8 cellular contexts compared by ENCODE assay signal in the genomic region with DNA sequence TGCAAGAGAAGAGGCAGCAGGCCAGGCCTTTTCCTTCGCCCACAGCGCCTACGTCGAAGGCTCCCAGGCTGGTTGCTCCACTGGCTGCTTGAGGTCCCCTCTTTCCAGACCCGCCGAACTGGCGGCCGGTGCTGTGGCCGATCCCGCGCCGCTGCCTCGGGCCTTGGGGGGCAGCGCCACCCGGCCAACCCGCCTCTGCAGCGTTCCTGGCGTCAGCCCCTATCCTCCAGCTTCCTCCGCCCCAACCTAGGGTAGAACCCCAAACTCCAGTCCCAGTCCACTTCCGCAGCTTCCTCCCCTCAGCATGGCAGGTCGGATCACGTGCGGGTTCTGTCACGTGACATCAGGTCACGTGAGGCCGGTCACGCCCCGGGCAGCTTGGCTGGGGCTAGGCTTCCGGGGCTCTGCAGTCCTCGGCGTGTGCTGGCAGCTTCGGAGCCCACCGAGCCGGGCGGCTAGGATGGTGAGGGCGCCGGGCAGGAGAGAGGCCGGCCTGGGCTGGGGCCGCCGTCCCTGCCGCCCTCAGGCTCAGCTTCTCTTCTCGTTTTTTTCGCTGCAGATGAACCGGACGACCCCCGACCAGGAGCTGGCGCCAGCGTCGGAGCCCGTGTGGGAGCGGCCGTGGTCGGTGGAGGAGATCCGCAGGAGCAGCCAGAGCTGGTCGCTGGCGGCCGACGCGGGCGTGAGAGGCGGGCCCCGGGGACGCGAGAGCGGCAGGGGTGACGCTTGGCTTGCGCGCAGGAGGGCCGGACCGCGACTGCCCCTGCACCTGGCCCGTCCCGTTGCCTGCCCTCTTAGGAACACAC. TPM values are rescaled to one million over a fixed set of nuclear protein-coding genes. Genes with fewer than 3 reads are reported as not detected.
A peak's percentile ranks its signal among the peaks of the same experiment; 100 is the strongest.
DNase-seq lines count a peak whose midpoint lies in the region; ATAC-seq, FAIRE-seq and TF ChIP-seq lines count a peak whose summit lies in the region.
"Not testable (repeated sequence)": the region's sequence is repeated elsewhere in the genome, so short reads cannot be mapped to it uniquely, and the experiment has no call there.

A gene with protein sequence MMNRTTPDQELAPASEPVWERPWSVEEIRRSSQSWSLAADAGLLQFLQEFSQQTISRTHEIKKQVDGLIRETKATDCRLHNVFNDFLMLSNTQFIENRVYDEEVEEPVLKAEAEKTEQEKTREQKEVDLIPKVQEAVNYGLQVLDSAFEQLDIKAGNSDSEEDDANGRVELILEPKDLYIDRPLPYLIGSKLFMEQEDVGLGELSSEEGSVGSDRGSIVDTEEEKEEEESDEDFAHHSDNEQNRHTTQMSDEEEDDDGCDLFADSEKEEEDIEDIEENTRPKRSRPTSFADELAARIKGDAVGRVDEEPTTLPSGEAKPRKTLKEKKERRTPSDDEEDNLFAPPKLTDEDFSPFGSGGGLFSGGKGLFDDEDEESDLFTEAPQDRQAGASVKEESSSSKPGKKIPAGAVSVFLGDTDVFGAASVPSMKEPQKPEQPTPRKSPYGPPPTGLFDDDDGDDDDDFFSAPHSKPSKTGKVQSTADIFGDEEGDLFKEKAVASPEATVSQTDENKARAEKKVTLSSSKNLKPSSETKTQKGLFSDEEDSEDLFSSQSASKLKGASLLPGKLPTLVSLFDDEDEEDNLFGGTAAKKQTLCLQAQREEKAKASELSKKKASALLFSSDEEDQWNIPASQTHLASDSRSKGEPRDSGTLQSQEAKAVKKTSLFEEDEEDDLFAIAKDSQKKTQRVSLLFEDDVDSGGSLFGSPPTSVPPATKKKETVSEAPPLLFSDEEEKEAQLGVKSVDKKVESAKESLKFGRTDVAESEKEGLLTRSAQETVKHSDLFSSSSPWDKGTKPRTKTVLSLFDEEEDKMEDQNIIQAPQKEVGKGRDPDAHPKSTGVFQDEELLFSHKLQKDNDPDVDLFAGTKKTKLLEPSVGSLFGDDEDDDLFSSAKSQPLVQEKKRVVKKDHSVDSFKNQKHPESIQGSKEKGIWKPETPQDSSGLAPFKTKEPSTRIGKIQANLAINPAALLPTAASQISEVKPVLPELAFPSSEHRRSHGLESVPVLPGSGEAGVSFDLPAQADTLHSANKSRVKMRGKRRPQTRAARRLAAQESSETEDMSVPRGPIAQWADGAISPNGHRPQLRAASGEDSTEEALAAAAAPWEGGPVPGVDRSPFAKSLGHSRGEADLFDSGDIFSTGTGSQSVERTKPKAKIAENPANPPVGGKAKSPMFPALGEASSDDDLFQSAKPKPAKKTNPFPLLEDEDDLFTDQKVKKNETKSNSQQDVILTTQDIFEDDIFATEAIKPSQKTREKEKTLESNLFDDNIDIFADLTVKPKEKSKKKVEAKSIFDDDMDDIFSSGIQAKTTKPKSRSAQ (N-terminal part only) (plus strand): TSS at position 409 of the 806 bp plus-strand sequence. CDS start 52 bp downstream, at position 461.

- TF ChIP-seq CTCF in activated B cell treated with CpG ODN at 0.5 μM for 24 hours (IDR thresholded peaks at IDR 0.05); bronchial epithelial cell (IDR thresholded peaks at IDR 0.05; ENCODE audit: insufficient read depth, low read length, severe bottlenecking); smooth muscle cell (IDR thresholded peaks at IDR 0.05; ENCODE audit: borderline replicate concordance, insufficient read depth, poor library complexity, severe bottlenecking): not testable (repeated sequence)

- H4K20me1 ChIP-seq in smooth muscle cell (ENCODE audit: low read depth), result not testable (repeated sequence)

- POLR2A ChIA-PET in activated B cell treated with CpG ODN at 0.5 μM for 24 hours (lab: Charles Lee), result interaction anchor here (0.6 to 0.9 kb wide), 2 partner anchors 530 to 557 kb away, joined by 4 to 5 read pairs; no protein-coding TSS in a partner anchor

- not testable (repeated sequence) for FAIRE-seq in bronchial epithelial cell (lab: Jason Lieb, UNC)

- H3K4me3 ChIP-seq in ACC112 (ENCODE audit: low read depth, low read length) (peak within 1 kb of the TSS; percentile 74), bronchial epithelial cell (ENCODE audit: low read depth, low read length) (peak within 1 kb of the TSS; percentile 85), smooth muscle cell (peak within 1 kb of the TSS; percentile 82)

- H3K4me3 Mint-ChIP-seq in activated B cell treated with CpG ODN at 0.5 μM for 24 hours (peak within 1 kb of the TSS; percentile 83), immature natural killer cell (peak within 1 kb of the TSS; percentile 74 to 84 (median 81))

- not testable (repeated sequence) for H2AFZ ChIP-seq in ACC112 (ENCODE audit: low read length, unreplicated experiment)
- peak within 1 kb of the TSS; percentile 74 for H2AFZ ChIP-seq in smooth muscle cell (ENCODE audit: low read depth)

- peak within 1 kb of the TSS; percentile 81 for H3K9ac ChIP-seq in smooth muscle cell (ENCODE audit: low read depth)

- not testable (repeated sequence) for H3K27me3 Mint-ChIP-seq in activated B cell treated with CpG ODN at 0.5 μM for 24 hours; immature natural killer cell (ENCODE audit: low read depth in 3 of 3)

- H3K27ac Mint-ChIP-seq in activated B cell treated with CpG ODN at 0.5 μM for 24 hours, result peak within 1 kb of the TSS; percentile 83
- H3K27ac Mint-ChIP-seq in immature natural killer cell, result peak within 1 kb of the TSS; percentile 62 to 92 (median 78)

- H3K9me3 Mint-ChIP-seq in activated B cell treated with CpG ODN at 0.5 μM for 24 hours, immature natural killer cell: not testable (repeated sequence)

- H3K9me3 ChIP-seq in smooth muscle cell (replicated peaks; ENCODE audit: low read depth), result not testable (repeated sequence)

- H3K4me1 Mint-ChIP-seq in activated B cell treated with CpG ODN at 0.5 μM for 24 hours, result not testable (repeated sequence)
- peaks cover 11 to 19% of the 10 kb centered on the region in 2 donors for H3K4me1 Mint-ChIP-seq in immature natural killer cell

- not testable (repeated sequence) for H3K36me3 ChIP-seq in ACC112 (ENCODE audit: insufficient read depth, low read length); bronchial epithelial cell (ENCODE audit: control insufficient read depth, insufficient read depth, low read length); smooth muscle cell (ENCODE audit: low read depth)

- DNase-seq in NCI-H2227 treated with DMSO at 0.1 percent for 48 hours (lab: John Stamatoyannopoulos, UW), result peak; percentile 44
- peak; percentile 92 for DNase-seq in activated B cell treated with CpG ODN at 0.5 μM for 24 hours
- DNase-seq in bronchial epithelial cell (ENCODE audit: low read depth), result peak; percentile 40
- DNase-seq in immature natural killer cell, result peak; percentile 95 to 97 (median 96)
- DNase-seq in smooth muscle cell (lab: John Stamatoyannopoulos, UW; ENCODE audit: unreplicated experiment), result peak; percentile 71

- intact Hi-C loops in activated B cell treated with CpG ODN at 0.5 μM for 24 hours (cut with micrococcal nuclease), result loop anchor here (1.0 kb wide), 1 partner anchor 557 kb away; no protein-coding TSS in a partner anchor

- not testable (repeated sequence) for H3K4me1 ChIP-seq in ACC112 (ENCODE audit: control insufficient read depth, insufficient read depth, low read length, unreplicated experiment); smooth muscle cell (ENCODE audit: low read depth)

- H3K79me2 ChIP-seq in ACC112 (ENCODE audit: control insufficient read depth, insufficient read depth, low read length, unreplicated experiment); smooth muscle cell (ENCODE audit: low read depth): not testable (repeated sequence)

- not testable (repeated sequence) for H3K36me3 Mint-ChIP-seq in activated B cell treated with CpG ODN at 0.5 μM for 24 hours (ENCODE audit: low read depth); immature natural killer cell

- not testable (repeated sequence) for H3K27me3 ChIP-seq in ACC112 (ENCODE audit: insufficient read depth, low read length); bronchial epithelial cell (ENCODE audit: control insufficient read depth, insufficient read depth, low read length)
- H3K27me3 ChIP-seq in smooth muscle cell (ENCODE audit: low read depth), result peaks cover 15% of the 10 kb centered on the region

- CTCF ChIA-PET in activated B cell treated with CpG ODN at 0.5 μM for 24 hours (lab: Charles Lee), result not testable (repeated sequence)

- not testable (repeated sequence) for H3K27ac ChIP-seq in ACC112 (ENCODE audit: low read depth, low read length)
- peak within 1 kb of the TSS; percentile 46 for H3K27ac ChIP-seq in smooth muscle cell (ENCODE audit: low read depth)

- ATAC-seq in GM18907 (IDR thresholded peaks at IDR 0.05; ENCODE audit: unreplicated experiment), result peak; percentile 97
- peak; percentile 92 for ATAC-seq in HG03108 (IDR thresholded peaks at IDR 0.05; ENCODE audit: unreplicated experiment)
- ATAC-seq in activated B cell treated with CpG ODN at 0.5 μM for 24 hours (ENCODE audit: low read depth), result peak; percentile 89

- H3F3A ChIP-seq in smooth muscle cell (ENCODE audit: low read depth), result not testable (repeated sequence)

- WGBS in smooth muscle cell (ENCODE audit: low lambda C conversion rate), result under 1% methylated on average over 60 of the region's 73 CpGs

- peak within 1 kb of the TSS; percentile 90 for H3K4me2 ChIP-seq in smooth muscle cell

RNA-seq across cellular contexts. Expression of the gene that starts here (rescaled TPM):
- 58.7 and 64.7 TPM in 2 replicates for total RNA-seq in activated B cell treated with CpG ODN at 0.5 μM for 24 hours
- 24.0 and 37.1 TPM in 2 replicates for total RNA-seq in bronchial epithelial cell
- polyA plus RNA-seq in immature natural killer cell, result 10 to 100 TPM in 2 of 3 donors, 1 to 10 TPM in 1; 9.5 to 34.0 (median 15.1) TPM
- 13.3 and 16.0 TPM in 2 replicates for total RNA-seq in smooth muscle cell
- polyA plus RNA-seq in smooth muscle cell, result 14.2 and 21.9 TPM in 2 replicates

Comparison
In these comparisons a context has a peak if more than half of its experiments do, and no peak if none do; other contexts are left out.
1. DNase-seq: peak in every context shown above with its lines; median percentile 96 in immature natural killer cell; 92 in activated B cell treated with CpG ODN at 0.5 μM for 24 hours; 71 in smooth muscle cell; 44 in NCI-H2227 treated with DMSO at 0.1 percent for 48 hours; 40 in bronchial epithelial cell.